Comparison of ENCODE assay signal across 26 cellular contexts in genomic region chr17:43938838-43939182, GRCh38. TPM values are rescaled to one million over a fixed set of nuclear protein-coding genes. Genes with fewer than 3 reads are reported as not detected.
DNase-seq lines count a peak whose midpoint lies in the region; ATAC-seq and TF ChIP-seq lines count a peak whose summit lies in the region.
"Had no signal": no experiment of that assay in that cellular context is flagged by ENCODE, and none has a peak within 500 bp of the region (broad histone marks: within the 10 kb centered on the region; RNA-seq: fewer than 3 reads in every experiment).

No MANE protein-coding gene starts in this region.

- no peak for DNase-seq in CD4-positive, alpha-beta T cell
- DNase-seq in HCT116 (ENCODE audit: low read depth, low spot score) (no peak), ecto neural progenitor cell (ENCODE audit: low spot score) (peak; percentile 52), neural progenitor cell (ENCODE audit: low spot score) (peak; percentile 38), sciatic nerve (ENCODE audit: low spot score) (no peak), breast epithelium (ENCODE audit: low spot score in 2 of 2) (no peak)
- DNase-seq: activated naive CD4-positive, alpha-beta T cell treated with Interleukin-2 at 50 U/mL for 16 hours; left colon; MG63; stimulated activated CD8-positive, alpha-beta memory T cell treated with anti-CD3 and anti-CD28 coated beads, Interleukin-4, amount 100 ng/mL, for 48 hours; tibial artery had no signal

- no peaks in the 10 kb centered on the region for H3K9me3 ChIP-seq in CD4-positive, alpha-beta T cell (ENCODE audit: control insufficient read depth, low read length)
- no peaks in the 10 kb centered on the region for H3K9me3 ChIP-seq in HCT116 (ENCODE audit: control insufficient read depth in 1 of 2, insufficient read depth in 1 of 2, low read depth in 1 of 2, low read length in 2 of 2)
- H3K9me3 ChIP-seq in neural progenitor cell (ENCODE audit: low read depth): no peaks in the 10 kb centered on the region
- H3K9me3 ChIP-seq in breast epithelium: no peaks in the 10 kb centered on the region
- H3K9me3 ChIP-seq: gastrocnemius medialis, MG63, spleen, tibial artery had no signal

- H3K79me2 ChIP-seq in HCT116 (ENCODE audit: insufficient read depth, low read length) (no peaks in the 10 kb centered on the region), neural progenitor cell (ENCODE audit: low read depth) (no peaks in the 10 kb centered on the region)
- H3K79me2 ChIP-seq: hepatocyte had no signal

- TF ChIP-seq POLR2A in HCT116 (IDR thresholded peaks at IDR 0.05; ENCODE audit: borderline replicate concordance, extremely low read depth, insufficient read depth, insufficient read length) (no peak), breast epithelium (IDR thresholded peaks at IDR 0.05) (no peak)

- H3K27me3 ChIP-seq in CD4-positive, alpha-beta T cell (ENCODE audit: control insufficient read depth, insufficient read depth, low read length): no peaks in the 10 kb centered on the region
- H3K27me3 ChIP-seq in HCT116 (ENCODE audit: insufficient read depth, low read length) (no peaks in the 10 kb centered on the region), neural progenitor cell (peaks cover 39% of the 10 kb centered on the region), breast epithelium (peaks cover 0 to 8% of the 10 kb centered on the region in 2 donors)
- H3K27me3 ChIP-seq: brain microvascular endothelial cell, hepatocyte had no signal

- no peak overlapping the region for H3K4me3 ChIP-seq in HCT116 (replicated peaks in 1 of 2; ENCODE audit: low read depth in 1 of 2, low read length in 2 of 2)
- H3K4me3 ChIP-seq in neural progenitor cell: no peak overlapping the region
- H3K4me3 ChIP-seq in breast epithelium: no peak overlapping the region
- H3K4me3 ChIP-seq: hepatocyte, MG63, SK-N-MC had no signal

- H3K9me2 ChIP-seq in HCT116 (ENCODE audit: insufficient read depth): no peaks in the 10 kb centered on the region

- intact Hi-C loops in CD4-positive, alpha-beta T cell (cut with DNase I, micrococcal nuclease): no loop called here
- intact Hi-C loops in HCT116 (cut with micrococcal nuclease): no loop called here
- intact Hi-C loops in sciatic nerve (cut with DNase I): no loop called here
- intact Hi-C loops in breast epithelium (cut with DNase I; ENCODE audit: low total_unique reads): no loop called here

- H3K27ac ChIP-seq in CD4-positive, alpha-beta T cell (ENCODE audit: low read depth, low read length): no peak overlapping the region
- H3K27ac ChIP-seq in HCT116 (ENCODE audit: low read depth, low read length) (no peak overlapping the region), neural progenitor cell (no peak overlapping the region), breast epithelium (no peak overlapping the region)
- H3K27ac ChIP-seq: brain microvascular endothelial cell, dorsolateral prefrontal cortex, gastrocnemius medialis, hepatocyte, KMS-11, SK-N-MC, spleen, tibial artery had no signal

- POLR2A ChIA-PET in CD4-positive, alpha-beta T cell (lab: Charles Lee): no interaction called here
- POLR2A ChIA-PET in HCT116 (lab: Charles Lee): no interaction called here

- no peaks in the 10 kb centered on the region for H3F3A ChIP-seq in neural progenitor cell (ENCODE audit: low read depth)

- no peaks in the 10 kb centered on the region for H3K9me3 Mint-ChIP-seq in CD4-positive, alpha-beta T cell
- H3K9me3 Mint-ChIP-seq in neural progenitor cell: no peaks in the 10 kb centered on the region
- H3K9me3 Mint-ChIP-seq: T-helper 1 cell treated with Interleukin-12 subunit alpha and Interleukin-12 subunit beta and Interleukin-4 antibody, amounts not matched to agents 30 μg/mL and 1 μg/mL, for 36 hours had no signal

- peaks cover 19% of the 10 kb centered on the region for H3K27me3 Mint-ChIP-seq in CD4-positive, alpha-beta T cell
- peaks cover 9% of the 10 kb centered on the region for H3K27me3 Mint-ChIP-seq in neural progenitor cell (ENCODE audit: insufficient read depth, low read depth)

- no TSS peak for BruUV-seq in HCT116 (replicated peaks; lab: Mats Ljungman, UMichigan)

- H4K20me1 ChIP-seq in HCT116 (ENCODE audit: insufficient read depth) (no peaks in the 10 kb centered on the region), neural progenitor cell (ENCODE audit: low read depth) (no peaks in the 10 kb centered on the region)

- peak overlapping the region; percentile 27 for H3K4me3 Mint-ChIP-seq in CD4-positive, alpha-beta T cell
- peak overlapping the region; percentile 58 for H3K4me3 Mint-ChIP-seq in neural progenitor cell
- H3K4me3 Mint-ChIP-seq: T-helper 1 cell treated with Interleukin-12 subunit alpha and Interleukin-12 subunit beta and Interleukin-4 antibody, amounts not matched to agents 30 μg/mL and 1 μg/mL, for 36 hours had no signal

- H3K36me3 ChIP-seq in HCT116 (ENCODE audit: control insufficient read depth in 1 of 2, insufficient read depth in 2 of 2, low read length in 2 of 2): no peaks in the 10 kb centered on the region
- no peaks in the 10 kb centered on the region for H3K36me3 ChIP-seq in neural progenitor cell
- no peaks in the 10 kb centered on the region for H3K36me3 ChIP-seq in breast epithelium
- H3K36me3 ChIP-seq: brain microvascular endothelial cell, gastrocnemius medialis, MG63, spleen, tibial artery had no signal

- TF ChIP-seq RAD21 in HCT116 (IDR thresholded peaks at IDR 0.05; ENCODE audit: low read depth): no peak

- RAD21 ChIA-PET in HCT116 (lab: Charles Lee; ENCODE audit: low non-redundant PET in 1 of 2, low total read pairs in 2 of 2, uncharacterized antibody in 2 of 2, unreplicated experiment in 2 of 2): no interaction called here

- peaks cover 14% of the 10 kb centered on the region for H3K4me1 Mint-ChIP-seq in CD4-positive, alpha-beta T cell (ENCODE audit: low read depth)
- peaks cover 29% of the 10 kb centered on the region for H3K4me1 Mint-ChIP-seq in neural progenitor cell

- H3K4me1 ChIP-seq in HCT116 (ENCODE audit: control insufficient read depth in 1 of 2, insufficient read depth in 2 of 2, low read length in 2 of 2) (peaks cover 0 to 19% of the 10 kb centered on the region in 2 experiments; a peak in 2 of 4 replicates), neural progenitor cell (peaks cover 9% of the 10 kb centered on the region), breast epithelium (peaks cover 0 to 5% of the 10 kb centered on the region in 2 donors)

- TF ChIP-seq CTCF in CD4-positive, alpha-beta T cell (IDR thresholded peaks at IDR 0.05): no peak
- TF ChIP-seq CTCF in HCT116 (IDR thresholded peaks at IDR 0.05 in 2 of 3, conservative IDR thresholded peaks at IDR 0.05 in 1 of 3; ENCODE audit: borderline replicate concordance in 1 of 3, insufficient read depth in 1 of 3, low read depth in 2 of 3, low read length in 2 of 3) (no peak), neural progenitor cell (IDR thresholded peaks at IDR 0.05) (no peak), breast epithelium (IDR thresholded peaks at IDR 0.05) (no peak)

- no peak overlapping the region for H2AFZ ChIP-seq in HCT116 (ENCODE audit: low read depth, low read length, poor library complexity, severe bottlenecking)
- no peak overlapping the region for H2AFZ ChIP-seq in neural progenitor cell (replicated peaks)
- H2AFZ ChIP-seq: hepatocyte had no signal

- H3K9ac ChIP-seq in HCT116 (ENCODE audit: low read length): no peak overlapping the region
- no peak overlapping the region for H3K9ac ChIP-seq in neural progenitor cell
- H3K9ac ChIP-seq: KMS-11 had no signal

- CTCF ChIA-PET in CD4-positive, alpha-beta T cell (lab: Charles Lee): interaction anchor here (0.8 kb wide), 1 partner anchor 19 kb away, joined by 6 read pairs; no protein-coding TSS in a partner anchor
- CTCF ChIA-PET in HCT116 (lab: Charles Lee): no interaction called here

- no peaks in the 10 kb centered on the region for H3K36me3 Mint-ChIP-seq in CD4-positive, alpha-beta T cell (ENCODE audit: low read depth)
- H3K36me3 Mint-ChIP-seq in neural progenitor cell: peaks cover 2% of the 10 kb centered on the region

- H3K4me2 ChIP-seq in HCT116 (ENCODE audit: low read length) (0 out of 2 replicates have a peak overlapping the region, but pooled peaks have one; percentile 19), neural progenitor cell (no peak overlapping the region)
- H3K4me2 ChIP-seq: KMS-11 had no signal

- no peak for ATAC-seq in CD4-positive, alpha-beta T cell (ENCODE audit: poor library complexity)
- ATAC-seq in HCT116 (no peak), sciatic nerve (no peak), GM21367 (IDR thresholded peaks at IDR 0.05; ENCODE audit: unreplicated experiment) (no peak)
- ATAC-seq: gastrocnemius medialis had no signal

- H3K27ac Mint-ChIP-seq in CD4-positive, alpha-beta T cell: no peak overlapping the region
- no peak overlapping the region for H3K27ac Mint-ChIP-seq in neural progenitor cell
- H3K27ac Mint-ChIP-seq: T-helper 1 cell treated with Interleukin-12 subunit alpha and Interleukin-12 subunit beta and Interleukin-4 antibody, amounts not matched to agents 30 μg/mL and 1 μg/mL, for 36 hours had no signal

TF ChIP-seq in HCT116, 20 proteins besides CTCF, POLR2A, EP300 and RAD21 (continues in another document):
- TF ChIP-seq CBX3 (IDR thresholded peaks at IDR 0.05; ENCODE audit: low read depth) (no peak), EZH2 (IDR thresholded peaks at IDR 0.05) (no peak), SIN3A (IDR thresholded peaks at IDR 0.05; ENCODE audit: low read depth) (no peak), ZFX (IDR thresholded peaks at IDR 0.05) (no peak), EGR1 (IDR thresholded peaks at IDR 0.05; ENCODE audit: low read depth) (no peak), JUND (IDR thresholded peaks at IDR 0.05) (no peak), EZH2phosphoT487 (IDR thresholded peaks at IDR 0.05; ENCODE audit: borderline replicate concordance) (no peak), ATF3 (IDR thresholded peaks at IDR 0.05) (no peak), SP1 (IDR thresholded peaks at IDR 0.05; ENCODE audit: low read depth) (no peak)

RNA-seq across cellular contexts. Expression of gene PPY, which starts 3.5 kb away (rescaled TPM):
- not detected for total RNA-seq in CD4-positive, alpha-beta T cell
- total RNA-seq in HCT116 (2021; ENCODE audit: unreplicated experiment) (not detected), neural progenitor cell (ENCODE audit: low replicate concordance) (not detected in 2 replicates), sciatic nerve (not detected), breast epithelium (not detected)
- polyA plus RNA-seq in HCT116 (2012): not detected in 2 replicates
- total RNA-seq: chondrocyte, dorsolateral prefrontal cortex, fibroblast of lung, gastrocnemius medialis, hepatocyte, mammary epithelial cell, mucosa of gallbladder, right cardiac atrium, spleen had no signal
- polyA plus RNA-seq: CD14-positive monocyte, fibroblast of lung, hepatocyte, mammary epithelial cell, right cardiac atrium, spleen had no signal

RNA-seq across cellular contexts. Expression of gene PYY, which starts 14.9 kb away (rescaled TPM):
- not detected for total RNA-seq in CD4-positive, alpha-beta T cell
- total RNA-seq in HCT116 (2021; ENCODE audit: unreplicated experiment): 0.52 TPM
- polyA plus RNA-seq in HCT116 (2012): 0.98 and 1.2 TPM in 2 replicates
- 0.40 TPM in 1 of 2 replicates, not detected in the other for total RNA-seq in neural progenitor cell (ENCODE audit: low replicate concordance)
- not detected for total RNA-seq in sciatic nerve
- under 1 TPM in 2 of 3 donors, not detected in 1; 0.88 to 0.98 TPM for total RNA-seq in breast epithelium
- total RNA-seq: chondrocyte, gastrocnemius medialis, hepatocyte, mammary epithelial cell, mucosa of gallbladder, right cardiac atrium, spleen had no signal
- polyA plus RNA-seq: CD14-positive monocyte, fibroblast of lung, mammary epithelial cell, right cardiac atrium, spleen had no signal

RNA-seq across cellular contexts. Expression of gene MPP2, which starts 31.5 kb away (rescaled TPM):
- 1 to 10 TPM; 3.5 to 4.0 TPM for total RNA-seq in CD4-positive, alpha-beta T cell
- total RNA-seq in HCT116 (2021; ENCODE audit: unreplicated experiment) (16.4 TPM), neural progenitor cell (ENCODE audit: low replicate concordance) (7.8 and 24.5 TPM in 2 replicates), sciatic nerve (4.6 TPM), breast epithelium (1 to 10 TPM; 2.6 to 7.9 (median 3.9) TPM)
- polyA plus RNA-seq in HCT116 (2012): 7.5 and 10.2 TPM in 2 replicates
- polyA plus RNA-seq: CD14-positive monocyte had no signal

Comparison
In these comparisons a context has a peak if more than half of its experiments do, and no peak if none do; other contexts are left out.
1. DNase-seq: peak in ecto neural progenitor cell (single experiment) and neural progenitor cell (single experiment); none in CD4-positive, alpha-beta T cell (0 of 10), HCT116 (single experiment), sciatic nerve (single experiment) and breast epithelium (0 of 2).